29 cellular contexts compared by ENCODE assay signal in genomic region chr12:130064999-130065398, GRCh38.
"Had no signal": no experiment of that assay in that cellular context is flagged by ENCODE, and none has a peak within 500 bp of the region (broad histone marks: within the 10 kb centered on the region; RNA-seq: fewer than 3 reads in every experiment).

No MANE protein-coding gene starts in this region.

- H3K27me3 ChIP-seq: ascending aorta, colonic mucosa, pancreas had no signal

- H3K9me3 Mint-ChIP-seq: stimulated activated effector memory CD8-positive, alpha-beta T cell treated with anti-CD3 and anti-CD28 coated beads, Interleukin-12 subunit alpha, Interleukin-12 subunit beta, amount 100 ng/mL, for 72 hours had no signal

- H3K36me3 ChIP-seq: ascending aorta, cardiac muscle cell, colonic mucosa, left ventricle myocardium inferior, pancreas, sigmoid colon, thoracic aorta had no signal

- DNase-seq: activated CD4-positive, alpha-beta memory T cell treated with anti-CD3 and anti-CD28 coated beads for 36 hours; activated CD4-positive, alpha-beta T cell treated with anti-CD3 and anti-CD28 coated beads, Interleukin-2, amount 10 ng/mL, durations not matched to agents 24 days and 14 days; activated CD4-positive, CD25-positive, alpha-beta regulatory T cell treated with anti-CD3 and anti-CD28 coated beads, Interleukin-2, amount 50 U/mL, for 72 hours; activated CD8-positive, alpha-beta memory T cell treated with anti-CD3 and anti-CD28 coated beads, Interleukin-2, amount 50 U/mL, for 4 hours; activated gamma-delta T cell; activated naive CD4-positive, alpha-beta T cell treated with anti-CD3 and anti-CD28 coated beads, Interleukin-2, amount 10 ng/mL, durations not matched to agents 7 days and 5 days; activated naive CD8-positive, alpha-beta T cell treated with anti-CD3 and anti-CD28 coated beads, Interleukin-2, amount 10 ng/mL, durations not matched to agents 7 days and 5 days; activated T-cell treated with anti-CD3 and anti-CD28 coated beads, Interleukin-2, amount 50 U/mL, for 1 hour; cerebellar nuclear complex; colonic mucosa; effector memory CD4-positive, alpha-beta T cell; head of caudate nucleus; hippocampal formation; left ventricle myocardium inferior; nephron progenitor cell; nucleus accumbens; pancreas; psoas muscle; sigmoid colon; small intestine; stimulated activated CD4-positive, alpha-beta T cell treated with anti-CD3 and anti-CD28 coated beads, Interleukin-4, amount 100 ng/mL, for 24 hours; trophoblast cell had no signal

- ATAC-seq: pancreas; psoas muscle; stimulated activated effector memory CD8-positive, alpha-beta T cell treated with anti-CD3 and anti-CD28 coated beads, Interleukin-12 subunit alpha, Interleukin-12 subunit beta, amount 100 ng/mL, for 72 hours had no signal

- H3K27ac Mint-ChIP-seq: activated CD4-positive, alpha-beta memory T cell treated with anti-CD3 and anti-CD28 coated beads for 36 hours; activated CD4-positive, alpha-beta T cell treated with anti-CD3 and anti-CD28 coated beads, Interleukin-2, amount 10 ng/mL, durations not matched to agents 24 days and 14 days; activated naive CD4-positive, alpha-beta T cell treated with anti-CD3 and anti-CD28 coated beads, Interleukin-2, amount 10 ng/mL, durations not matched to agents 7 days and 5 days; activated naive CD8-positive, alpha-beta T cell treated with anti-CD3 and anti-CD28 coated beads, Interleukin-2, amount 10 ng/mL, durations not matched to agents 7 days and 5 days; nephron progenitor cell; stimulated activated effector memory CD8-positive, alpha-beta T cell treated with anti-CD3 and anti-CD28 coated beads, Interleukin-12 subunit alpha, Interleukin-12 subunit beta, amount 100 ng/mL, for 72 hours; stimulated activated naive CD8-positive, alpha-beta T cell treated with anti-CD3 and anti-CD28 coated beads, Interleukin-15, Interleukin-2, amounts not matched to agents 100 ng/mL and 50 ng/mL, for 24 hours had no signal

- H3K4me3 Mint-ChIP-seq: activated CD4-positive, alpha-beta memory T cell treated with anti-CD3 and anti-CD28 coated beads for 36 hours; activated CD4-positive, alpha-beta T cell treated with anti-CD3 and anti-CD28 coated beads, Interleukin-2, amount 10 ng/mL, durations not matched to agents 24 days and 14 days; activated naive CD4-positive, alpha-beta T cell treated with anti-CD3 and anti-CD28 coated beads, Interleukin-2, amount 10 ng/mL, durations not matched to agents 7 days and 5 days; activated naive CD8-positive, alpha-beta T cell treated with anti-CD3 and anti-CD28 coated beads, Interleukin-2, amount 10 ng/mL, durations not matched to agents 7 days and 5 days; brain; nephron progenitor cell; stimulated activated effector memory CD8-positive, alpha-beta T cell treated with anti-CD3 and anti-CD28 coated beads, Interleukin-12 subunit alpha, Interleukin-12 subunit beta, amount 100 ng/mL, for 72 hours; stimulated activated naive CD8-positive, alpha-beta T cell treated with anti-CD3 and anti-CD28 coated beads, Interleukin-15, Interleukin-2, amounts not matched to agents 100 ng/mL and 50 ng/mL, for 24 hours had no signal

- H3K36me3 Mint-ChIP-seq: activated naive CD4-positive, alpha-beta T cell treated with anti-CD3 and anti-CD28 coated beads, Interleukin-2, amount 10 ng/mL, durations not matched to agents 7 days and 5 days; brain; stimulated activated effector memory CD8-positive, alpha-beta T cell treated with anti-CD3 and anti-CD28 coated beads, Interleukin-12 subunit alpha, Interleukin-12 subunit beta, amount 100 ng/mL, for 72 hours had no signal

- H3K4me1 Mint-ChIP-seq: activated CD4-positive, alpha-beta T cell treated with anti-CD3 and anti-CD28 coated beads, Interleukin-2, amount 10 ng/mL, durations not matched to agents 24 days and 14 days; activated naive CD4-positive, alpha-beta T cell treated with anti-CD3 and anti-CD28 coated beads, Interleukin-2, amount 10 ng/mL, durations not matched to agents 7 days and 5 days; activated naive CD8-positive, alpha-beta T cell treated with anti-CD3 and anti-CD28 coated beads, Interleukin-2, amount 10 ng/mL, durations not matched to agents 7 days and 5 days; stimulated activated effector memory CD8-positive, alpha-beta T cell treated with anti-CD3 and anti-CD28 coated beads, Interleukin-12 subunit alpha, Interleukin-12 subunit beta, amount 100 ng/mL, for 72 hours had no signal

- H3K4me3 ChIP-seq: ascending aorta, cardiac muscle cell, colonic mucosa, left ventricle myocardium inferior, lung, pancreas, psoas muscle, sigmoid colon, thoracic aorta had no signal

- H3K27ac ChIP-seq: ascending aorta, cardiac muscle cell, colonic mucosa, left ventricle myocardium inferior, pancreas, psoas muscle, sigmoid colon, thoracic aorta had no signal

- H3K27me3 Mint-ChIP-seq: activated CD4-positive, alpha-beta memory T cell treated with anti-CD3 and anti-CD28 coated beads for 36 hours; activated CD4-positive, alpha-beta T cell treated with anti-CD3 and anti-CD28 coated beads, Interleukin-2, amount 10 ng/mL, durations not matched to agents 24 days and 14 days; activated naive CD4-positive, alpha-beta T cell treated with anti-CD3 and anti-CD28 coated beads, Interleukin-2, amount 10 ng/mL, durations not matched to agents 7 days and 5 days; activated naive CD8-positive, alpha-beta T cell treated with anti-CD3 and anti-CD28 coated beads, Interleukin-2, amount 10 ng/mL, durations not matched to agents 7 days and 5 days had no signal

- H3K9me3 ChIP-seq: ascending aorta, colonic mucosa, left ventricle myocardium inferior, pancreas, psoas muscle, sigmoid colon, thoracic aorta had no signal
